12 cellular contexts compared by ENCODE assay signal in genomic region chr6:145836170-145836569, GRCh38. TPM values are rescaled to one million over a fixed set of nuclear protein-coding genes. Genes with fewer than 3 reads are reported as not detected.
DNase-seq lines count a peak whose midpoint lies in the region; FAIRE-seq and TF ChIP-seq lines count a peak whose summit lies in the region.
"Had no signal": no experiment of that assay in that cellular context is flagged by ENCODE, and none has a peak within 500 bp of the region (broad histone marks: within the 10 kb centered on the region; RNA-seq: fewer than 3 reads in every experiment).

No MANE protein-coding gene starts in this region.

- TF ChIP-seq POLR2A in GM12892 (IDR thresholded peaks at IDR 0.05; ENCODE audit: low read depth, low read length) = no peak

- H3K9me3 ChIP-seq in adipocyte (ENCODE audit: control insufficient read depth, low read length) = no peaks in the 10 kb centered on the region
- H3K9me3 ChIP-seq: body of pancreas had no signal

- H3K36me3 Mint-ChIP-seq in HFFc6 (ENCODE audit: low read depth) = no peaks in the 10 kb centered on the region

- no peaks in the 10 kb centered on the region for H3K27me3 Mint-ChIP-seq in HFFc6 (ENCODE audit: insufficient read depth)

- peaks cover 40% of the 10 kb centered on the region for H3K4me1 Mint-ChIP-seq in HFFc6 (ENCODE audit: low read depth)

- H3K27me3 ChIP-seq in adipocyte (replicated peaks; ENCODE audit: control insufficient read depth, insufficient read depth, low read length) = no peaks in the 10 kb centered on the region
- H3K27me3 ChIP-seq: body of pancreas had no signal

- peak; percentile 20 for DNase-seq in GM03348 (ENCODE audit: low spot score)
- DNase-seq in HFFc6 = peak; percentile 56
- DNase-seq in adipocyte (ENCODE audit: low read depth) = peak; percentile 83
- DNase-seq in lung microvascular endothelial cell (ENCODE audit: low read depth in 2 of 2) = peak; percentile 42 to 60
- no peak for DNase-seq in germinal center (ENCODE audit: low spot score)
- DNase-seq in GM12892 (ENCODE audit: insufficient read length) = no peak
- DNase-seq in activated gamma-delta T cell treated with Interleukin-2 at 50 U/mL for 16 hours = no peak
- no peak for DNase-seq in NCI-H69 (lab: John Stamatoyannopoulos, UW)
- DNase-seq: body of pancreas; COR-L47; NCI-H2227 treated with DMSO at 0.1 percent for 48 hours; stimulated activated CD4-positive, alpha-beta T cell treated with anti-CD3 and anti-CD28 coated beads, Interleukin-12 subunit alpha, Interleukin-12 subunit beta, amount 100 ng/mL, for 4 hours had no signal

- H3K4me3 ChIP-seq in adipocyte (ENCODE audit: low read length) = no peak overlapping the region
- H3K4me3 ChIP-seq: body of pancreas had no signal

- no peak overlapping the region for H3K9ac ChIP-seq in adipocyte (ENCODE audit: low read length)

- peak overlapping the region; percentile 84 for H3K4me3 Mint-ChIP-seq in HFFc6

- no peak for TF ChIP-seq CTCF in HFFc6 (IDR thresholded peaks at IDR 0.05)

- H3K27ac Mint-ChIP-seq in HFFc6 = peak overlapping the region; percentile 84

- H3K4me1 ChIP-seq in adipocyte (ENCODE audit: control insufficient read depth, insufficient read depth, low read length) = peaks cover 21% of the 10 kb centered on the region
- H3K4me1 ChIP-seq: body of pancreas had no signal

- no peak for FAIRE-seq in GM12892 (lab: Jason Lieb, UNC)

- no peaks in the 10 kb centered on the region for H3K9me3 Mint-ChIP-seq in HFFc6

- no peaks in the 10 kb centered on the region for H3K36me3 ChIP-seq in adipocyte (ENCODE audit: control insufficient read depth, insufficient read depth, low read length, severe bottlenecking)

RNA-seq across cellular contexts. Expression of gene FBXO30, which starts 21.6 kb away (rescaled TPM):
- 10 to 100 TPM; 12.7 to 14.9 (median 13.9) TPM for total RNA-seq in HFFc6 (2021; fragmentation: NEBNext Ultra II Directional; extraction: Animal tissue kit (Norgen Biotek cat#: 25700))
- total RNA-seq in lung microvascular endothelial cell = 8.3 and 9.9 TPM in 2 replicates
- 2.7 TPM for polyA plus RNA-seq in GM12892 (2012; ENCODE audit: missing spikeins)

Comparison
In these comparisons a context has a peak if more than half of its experiments do, and no peak if none do; other contexts are left out.
1. DNase-seq: peak in GM03348 (single experiment), HFFc6 (single experiment), adipocyte (single experiment) and lung microvascular endothelial cell (2 of 2); none in germinal center (single experiment), GM12892 (single experiment), activated gamma-delta T cell treated with Interleukin-2 at 50 U/mL for 16 hours (single experiment) and NCI-H69 (single experiment).